17 cellular contexts compared by ENCODE assay signal in the genomic region with DNA sequence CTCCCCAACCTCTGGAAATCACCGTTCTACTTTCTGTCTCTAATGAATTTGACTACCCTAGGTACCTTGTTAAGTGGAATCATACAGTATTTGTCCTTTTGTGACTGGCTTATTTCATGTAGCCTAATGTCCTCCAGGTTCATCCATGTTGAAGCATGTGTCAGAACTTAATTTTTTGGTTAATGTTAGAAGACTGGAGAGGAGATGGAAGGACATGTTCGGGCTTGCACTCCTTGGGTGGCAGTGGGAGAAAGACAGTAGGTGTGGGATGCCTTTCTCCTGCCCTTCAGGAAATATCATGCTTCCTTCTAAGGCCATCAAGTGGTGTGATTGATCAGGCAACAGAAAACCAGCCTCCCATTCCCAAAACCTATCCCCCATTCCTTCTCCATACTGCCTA.
DNase-seq lines count a peak whose midpoint lies in the region; ATAC-seq and TF ChIP-seq lines count a peak whose summit lies in the region.
"Had no signal": no experiment of that assay in that cellular context is flagged by ENCODE, and none has a peak within 500 bp of the region (broad histone marks: within the 10 kb centered on the region; RNA-seq: fewer than 3 reads in every experiment).

No MANE protein-coding gene starts in this region.

- no peak for ATAC-seq in SK-N-SH treated with all-trans-retinoic acid at 6 μM for 48 hours
- ATAC-seq in activated T-helper 17 cell treated with anti-CD3 and anti-CD28 coated beads, Interleukin-2, amount 50 U/mL, for 72 hours (replicated peaks) = no peak
- ATAC-seq: CD8-positive, alpha-beta T cell; PC-3 had no signal

- CTCF ChIA-PET in SK-N-SH (lab: Yijun Ruan, JAX) = no interaction called here

- no peaks in the 10 kb centered on the region for H3F3A ChIP-seq in SK-N-SH (replicated peaks; ENCODE audit: insufficient read depth)

- peak overlapping the region; percentile 4 for H3K27ac Mint-ChIP-seq in activated T-helper 17 cell treated with anti-CD3 and anti-CD28 coated beads, Interleukin-2, amount 50 U/mL, for 72 hours
- H3K27ac Mint-ChIP-seq: CD8-positive, alpha-beta T cell had no signal

- POLR2A ChIA-PET in SK-N-SH (lab: Yijun Ruan, JAX) = no interaction called here

- H3K27me3 Mint-ChIP-seq in activated T-helper 17 cell treated with anti-CD3 and anti-CD28 coated beads, Interleukin-2, amount 50 U/mL, for 72 hours = peaks cover 4% of the 10 kb centered on the region

- no peaks in the 10 kb centered on the region for H3K9me2 ChIP-seq in SK-N-SH

- no peaks in the 10 kb centered on the region for H3K9me3 ChIP-seq in SK-N-SH
- H3K9me3 ChIP-seq in fibroblast of lung (ENCODE audit: control insufficient read depth, insufficient read depth, low read depth, low read length) = no peaks in the 10 kb centered on the region
- H3K9me3 ChIP-seq in thyroid gland = no peaks in the 10 kb centered on the region
- H3K9me3 ChIP-seq: SJCRH30 had no signal

- H3K36me3 Mint-ChIP-seq in activated T-helper 17 cell treated with anti-CD3 and anti-CD28 coated beads, Interleukin-2, amount 50 U/mL, for 72 hours (ENCODE audit: low read depth) = no peaks in the 10 kb centered on the region
- H3K36me3 Mint-ChIP-seq: CD8-positive, alpha-beta T cell had no signal

- H3K4me2 ChIP-seq in SK-N-SH (no peak overlapping the region), fibroblast of lung (ENCODE audit: extremely low read depth, insufficient read depth, low read length) (no peak overlapping the region)

- intact Hi-C loops in thyroid gland (cut with DNase I) = no loop called here
- intact Hi-C loops in head of caudate nucleus (cut with DNase I) = no loop called here

- TF ChIP-seq POLR2A in thyroid gland (IDR thresholded peaks at IDR 0.05) = no peak

- H3K27ac ChIP-seq in SK-N-SH (ENCODE audit: low read depth in 2 of 2, low read length in 1 of 2) (no peak overlapping the region), fibroblast of lung (ENCODE audit: insufficient read depth, low read length) (no peak overlapping the region), thyroid gland (peak overlapping the region; percentile 29 to 90 (median 83))
- H3K27ac ChIP-seq: 22Rv1, SJCRH30 had no signal

- H3K4me3 ChIP-seq in SK-N-SH (ENCODE audit: low read depth in 2 of 2, low read length in 1 of 2) (no peak overlapping the region), fibroblast of lung (replicated peaks in 1 of 4; ENCODE audit: control extremely low read depth in 1 of 4, insufficient read depth in 1 of 4, low read depth in 3 of 4, low read length in 4 of 4) (no peak overlapping the region), thyroid gland (replicated peaks in 1 of 3) (no peak overlapping the region)
- H3K4me3 ChIP-seq: SJCRH30 had no signal

- H3K36me3 ChIP-seq in SK-N-SH (replicated peaks in 1 of 2; ENCODE audit: control insufficient read depth in 1 of 2, insufficient read depth in 2 of 2, low read length in 1 of 2) = no peaks in the 10 kb centered on the region
- H3K36me3 ChIP-seq in fibroblast of lung (ENCODE audit: control insufficient read depth, insufficient read depth, low read length) = no peaks in the 10 kb centered on the region
- no peaks in the 10 kb centered on the region for H3K36me3 ChIP-seq in thyroid gland
- H3K36me3 ChIP-seq: SJCRH30 had no signal

- no peak overlapping the region for H3K9ac ChIP-seq in SK-N-SH
- no peak overlapping the region for H3K9ac ChIP-seq in fibroblast of lung (ENCODE audit: insufficient read depth, low read length)

- TF ChIP-seq CTCF in SK-N-SH (IDR thresholded peaks at IDR 0.05) (no peak), fibroblast of lung (conservative IDR thresholded peaks at IDR 0.05 in 1 of 2, IDR thresholded peaks at IDR 0.05 in 1 of 2; ENCODE audit: low read depth in 1 of 2, low read length in 2 of 2) (no peak), thyroid gland (IDR thresholded peaks at IDR 0.05) (no peak)

- no peaks in the 10 kb centered on the region for H3K4me1 Mint-ChIP-seq in activated T-helper 17 cell treated with anti-CD3 and anti-CD28 coated beads, Interleukin-2, amount 50 U/mL, for 72 hours

- no peak for DNase-seq in SK-N-SH
- DNase-seq in fibroblast of lung (ENCODE audit: low read depth in 2 of 2) = no peak
- no peak for DNase-seq in thyroid gland
- DNase-seq in head of caudate nucleus = no peak
- no peak for DNase-seq in NCI-H748 (lab: John Stamatoyannopoulos, UW; ENCODE audit: unreplicated experiment)
- DNase-seq in DMS 273 treated with DMSO at 0.1 percent for 48 hours (lab: John Stamatoyannopoulos, UW) = no peak
- DNase-seq: CD8-positive, alpha-beta T cell; GF-D8; H7; NCI-H187 treated with DMSO at 0.1 percent for 48 hours; NCI-H526 treated with DMSO at 0.1 percent for 48 hours; NK-92 treated with Interleukin-12 subunit alpha and Interleukin-12 subunit beta, amount 100 ng/mL, for 24 hours; PC-3; SJCRH30 had no signal

- TF ChIP-seq RAD21 in SK-N-SH (IDR thresholded peaks at IDR 0.05; ENCODE audit: low read length) = no peak

- H3K79me2 ChIP-seq in SK-N-SH (ENCODE audit: insufficient read depth) (no peaks in the 10 kb centered on the region), fibroblast of lung (ENCODE audit: control insufficient read depth, insufficient read depth, low read length) (no peaks in the 10 kb centered on the region)

- H3K4me1 ChIP-seq in SK-N-SH (ENCODE audit: control insufficient read depth in 1 of 2, insufficient read depth in 2 of 2, low read depth in 1 of 2, low read length in 1 of 2) (no peaks in the 10 kb centered on the region), fibroblast of lung (ENCODE audit: control insufficient read depth, extremely low read depth, insufficient read depth, low read length) (no peaks in the 10 kb centered on the region), thyroid gland (peaks cover 30 to 48% of the 10 kb centered on the region in 2 donors)
- H3K4me1 ChIP-seq: SJCRH30 had no signal

- no peak overlapping the region for H3K4me3 Mint-ChIP-seq in activated T-helper 17 cell treated with anti-CD3 and anti-CD28 coated beads, Interleukin-2, amount 50 U/mL, for 72 hours
- H3K4me3 Mint-ChIP-seq: CD8-positive, alpha-beta T cell had no signal

- peak overlapping the region; percentile 23 for H2AFZ ChIP-seq in SK-N-SH (ENCODE audit: low read depth)
- H2AFZ ChIP-seq in fibroblast of lung (ENCODE audit: low read length) = peak overlapping the region; percentile 13

- TF ChIP-seq EP300 in SK-N-SH (IDR thresholded peaks at IDR 0.05; ENCODE audit: borderline replicate concordance in 1 of 2, low read depth in 1 of 2, low read length in 1 of 2) = no peak

- no peaks in the 10 kb centered on the region for H3K9me3 Mint-ChIP-seq in activated T-helper 17 cell treated with anti-CD3 and anti-CD28 coated beads, Interleukin-2, amount 50 U/mL, for 72 hours
- H3K9me3 Mint-ChIP-seq: CD8-positive, alpha-beta T cell had no signal

- no peaks in the 10 kb centered on the region for H3K27me3 ChIP-seq in SK-N-SH (ENCODE audit: insufficient read depth)
- H3K27me3 ChIP-seq in fibroblast of lung (ENCODE audit: control insufficient read depth, insufficient read depth, low read length) = no peaks in the 10 kb centered on the region
- no peaks in the 10 kb centered on the region for H3K27me3 ChIP-seq in thyroid gland
- H3K27me3 ChIP-seq: SJCRH30 had no signal

- 88% methylated on average over 2 of the region's 2 CpGs for WGBS in SK-N-SH (ENCODE audit: low lambda C conversion rate)
- 88 to 89% methylated on average over 2 of the region's 2 CpGs for WGBS in thyroid gland, 2 donors

- no peaks in the 10 kb centered on the region for H4K20me1 ChIP-seq in SK-N-SH (ENCODE audit: insufficient read depth)
- no peaks in the 10 kb centered on the region for H4K20me1 ChIP-seq in fibroblast of lung (ENCODE audit: control insufficient read depth, extremely low read depth, insufficient read depth, low read length)

TF ChIP-seq in SK-N-SH treated with all-trans-retinoic acid at 6 μM for 48 hours, 23 proteins besides CTCF, POLR2A, EP300 and RAD21 (continues in another document):
- TF ChIP-seq BACH2 (CRISPR knock-in tag; IDR thresholded peaks at IDR 0.05; ENCODE audit: borderline replicate concordance) (no peak), OSR1 (CRISPR knock-in tag; IDR thresholded peaks at IDR 0.05) (no peak), TOX (CRISPR knock-in tag; IDR thresholded peaks at IDR 0.05; ENCODE audit: borderline replicate concordance) (no peak), TSHZ2 (CRISPR knock-in tag; IDR thresholded peaks at IDR 0.05) (no peak), RARB (CRISPR knock-in tag; IDR thresholded peaks at IDR 0.05) (no peak)
- TF ChIP-seq, protein P1, sequence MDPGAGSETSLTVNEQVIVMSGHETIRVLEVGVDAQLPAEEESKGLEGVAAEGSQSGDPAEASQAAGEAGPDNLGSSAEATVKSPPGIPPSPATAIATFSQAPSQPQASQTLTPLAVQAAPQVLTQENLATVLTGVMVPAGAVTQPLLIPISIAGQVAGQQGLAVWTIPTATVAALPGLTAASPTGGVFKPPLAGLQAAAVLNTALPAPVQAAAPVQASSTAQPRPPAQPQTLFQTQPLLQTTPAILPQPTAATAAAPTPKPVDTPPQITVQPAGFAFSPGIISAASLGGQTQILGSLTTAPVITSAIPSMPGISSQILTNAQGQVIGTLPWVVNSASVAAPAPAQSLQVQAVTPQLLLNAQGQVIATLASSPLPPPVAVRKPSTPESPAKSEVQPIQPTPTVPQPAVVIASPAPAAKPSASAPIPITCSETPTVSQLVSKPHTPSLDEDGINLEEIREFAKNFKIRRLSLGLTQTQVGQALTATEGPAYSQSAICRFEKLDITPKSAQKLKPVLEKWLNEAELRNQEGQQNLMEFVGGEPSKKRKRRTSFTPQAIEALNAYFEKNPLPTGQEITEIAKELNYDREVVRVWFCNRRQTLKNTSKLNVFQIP (CRISPR knock-in tag; IDR thresholded peaks at IDR 0.05; ENCODE audit: borderline replicate concordance, low read depth) = no peak

Comparison
In these comparisons a context has a peak if more than half of its experiments do, and no peak if none do; other contexts are left out.
1. H3K27ac ChIP-seq: peak in thyroid gland (3 of 3); none in SK-N-SH (0 of 2) and fibroblast of lung (single experiment).